ENCODE assay signal across 6 cellular contexts in genomic region chr1:36089393-36090121, GRCh38. TPM values are rescaled to one million over a fixed set of nuclear protein-coding genes. Genes with fewer than 3 reads are reported as not detected.
DNase-seq lines count a peak whose midpoint lies in the region; ATAC-seq, FAIRE-seq and TF ChIP-seq lines count a peak whose summit lies in the region.

No MANE protein-coding gene starts in this region.

- H3K4me3 ChIP-seq in HepG2 (replicated peaks in 1 of 3; ENCODE audit: insufficient read depth in 1 of 3, low read depth in 2 of 3, low read length in 3 of 3) = peak overlapping the region; percentile 69 to 96 (median 83)

- H3K9ac ChIP-seq in HepG2 (ENCODE audit: insufficient read depth, low read depth, low read length) = peak overlapping the region; percentile 81

- 0 out of 2 replicates have a peak, but pooled peaks cover 3% of the 10 kb centered on the region for H4K20me1 ChIP-seq in HepG2 (ENCODE audit: insufficient read depth, low read length)

- peaks cover 13% of the 10 kb centered on the region for H3K4me1 Mint-ChIP-seq in activated CD4-positive, alpha-beta memory T cell treated with anti-CD3 and anti-CD28 coated beads for 36 hours (ENCODE audit: low read depth)

- no peaks in the 10 kb centered on the region; a peak in 1 of 5 replicates for H3K27me3 ChIP-seq in HepG2 (ENCODE audit: control insufficient read depth in 1 of 2, insufficient read depth in 2 of 2, low read length in 2 of 2)

- TF ChIP-seq EP300 in HepG2 (IDR thresholded peaks at IDR 0.05; ENCODE audit: low read depth in 2 of 2, low read length in 2 of 2) (no peak), HepG2 (CRISPR knock-in tag; IDR thresholded peaks at IDR 0.05; ENCODE audit: borderline replicate concordance) (no peak)

- peaks cover 21% of the 10 kb centered on the region for H3K79me2 ChIP-seq in HepG2 (ENCODE audit: insufficient read depth, low read length)

- peaks cover 31 to 37% of the 10 kb centered on the region in 2 experiments for H3K36me3 ChIP-seq in HepG2 (replicated peaks in 1 of 2; ENCODE audit: control insufficient read depth in 1 of 2, insufficient read depth in 2 of 2, low read length in 2 of 2)

- peak overlapping the region; percentile 58 for H3K27ac ChIP-seq in HepG2 (ENCODE audit: extremely low read length, insufficient read depth, low read length)

- peak overlapping the region; percentile 89 for H3K4me3 Mint-ChIP-seq in activated CD4-positive, alpha-beta memory T cell treated with anti-CD3 and anti-CD28 coated beads for 36 hours

- no peaks in the 10 kb centered on the region for H3K9me3 Mint-ChIP-seq in activated CD4-positive, alpha-beta memory T cell treated with anti-CD3 and anti-CD28 coated beads for 36 hours

- H3K4me1 ChIP-seq in HepG2 (ENCODE audit: insufficient read depth, low read length) = peaks cover 23% of the 10 kb centered on the region

- no peaks in the 10 kb centered on the region for H3K9me3 ChIP-seq in HepG2 (ENCODE audit: low read length)

- WGBS in HepG2 (ENCODE audit: low lambda C conversion rate) = 4% methylated on average over 31 of the region's 32 CpGs

- in situ Hi-C loops in HepG2 (cut with HindIII; ENCODE audit: extremely low pct_ligation_motif_present, low pct_unique_long_range_greater_than_20kb) = no loop called here

- POLR2A ChIA-PET in activated CD4-positive, alpha-beta memory T cell treated with anti-CD3 and anti-CD28 coated beads for 36 hours (lab: Charles Lee) = interaction anchor here (1.2 kb wide), 1 partner anchor 158 kb away, joined by 3 read pairs; no protein-coding TSS in a partner anchor
- POLR2A ChIA-PET in HepG2 (lab: Yijun Ruan, JAX) = no interaction called here

- ATAC-seq in HepG2 = peak; percentile 37

- H3K27ac Mint-ChIP-seq in activated CD4-positive, alpha-beta memory T cell treated with anti-CD3 and anti-CD28 coated beads for 36 hours = peak overlapping the region; percentile 82

- DNase-seq in activated CD8-positive, alpha-beta memory T cell treated with anti-CD3 and anti-CD28 coated beads, Interleukin-2, amount 50 U/mL, for 48 hours = peak; percentile 56
- DNase-seq in activated CD8-positive, alpha-beta memory T cell treated with anti-CD3 and anti-CD28 coated beads for 24 hours = no peak
- peak; percentile 29 for DNase-seq in activated CD4-positive, alpha-beta memory T cell treated with anti-CD3 and anti-CD28 coated beads for 36 hours
- DNase-seq in HepG2 (ENCODE audit: low spot score) (no peak), NCI-H2171 (lab: John Stamatoyannopoulos, UW) (no peak), superior temporal gyrus (ENCODE audit: extremely low spot score) (no peak)

- TF ChIP-seq POLR2A in HepG2 (IDR thresholded peaks at IDR 0.05; ENCODE audit: insufficient read depth in 1 of 2, low read depth in 2 of 2, low read length in 2 of 2) = 0 out of 4 replicates have a peak, but pooled peaks of 1 of the 2 experiments have one; percentile 16

- H3K4me2 ChIP-seq in HepG2 (ENCODE audit: low read depth, low read length) = peak overlapping the region; percentile 100

- no peak overlapping the region for H2AFZ ChIP-seq in HepG2 (ENCODE audit: low read length)

- CTCF ChIA-PET in activated CD4-positive, alpha-beta memory T cell treated with anti-CD3 and anti-CD28 coated beads for 36 hours (lab: Charles Lee) = interaction anchor here (0.6 to 0.9 kb wide), 3 partner anchors 62 to 330 kb away, joined by 3 to 4 read pairs (median 3); no protein-coding TSS in a partner anchor
- CTCF ChIA-PET in HepG2 (lab: Yijun Ruan, JAX; ENCODE audit: low intra/inter-chr PET ratio, low total read pairs) = no interaction called here

- FAIRE-seq in HepG2 (lab: Jason Lieb, UNC) = peak; percentile 54

- H3K27me3 Mint-ChIP-seq in activated CD4-positive, alpha-beta memory T cell treated with anti-CD3 and anti-CD28 coated beads for 36 hours = peaks cover 10% of the 10 kb centered on the region

- no peak for TF ChIP-seq RAD21 in HepG2 (CRISPR knock-in tag; IDR thresholded peaks at IDR 0.05)

- intact Hi-C loops in activated CD4-positive, alpha-beta memory T cell treated with anti-CD3 and anti-CD28 coated beads for 36 hours (cut with micrococcal nuclease) = loop anchor here (2.0 kb wide), 2 partner anchors 207 to 281 kb away; partner anchors contain the start of genes AGO1 and AGO4
- intact Hi-C loops in HepG2 (cut with micrococcal nuclease; ENCODE audit: unreplicated experiment) = no loop called here

- H3K36me3 Mint-ChIP-seq in activated CD4-positive, alpha-beta memory T cell treated with anti-CD3 and anti-CD28 coated beads for 36 hours = peaks cover 11% of the 10 kb centered on the region

- no peak for TF ChIP-seq CTCF in HepG2 (CRISPR knock-in tag; IDR thresholded peaks at IDR 0.05)

- BruUV-seq in HepG2 (replicated peaks; lab: Mats Ljungman, UMichigan) = TSS peak; percentile 85

RNA-seq across cellular contexts. Expression of gene ADPRS, which starts 0.9 kb away (rescaled TPM):
- 10 to 100 TPM; 33.3 TPM for total RNA-seq in activated CD4-positive, alpha-beta memory T cell treated with anti-CD3 and anti-CD28 coated beads for 36 hours
- total RNA-seq in HepG2 (2016; rRNA removed; fragmentation: Illumina TruSeq; extraction: Trizol) = 30.6 and 31.7 TPM in 2 replicates
- 3.7 and 4.0 TPM in 2 replicates for total RNA-seq in HepG2 (2016; cell fraction: cytosol; rRNA removed; fragmentation: Illumina TruSeq; extraction: Trizol; ENCODE audit: low read depth)
- total RNA-seq in HepG2 (2016; cell fraction: insoluble cytoplasmic fraction; rRNA removed; fragmentation: Illumina TruSeq; extraction: Trizol) = 28.9 and 29.6 TPM in 2 replicates
- 7.7 and 9.6 TPM in 2 replicates for total RNA-seq in HepG2 (2016; cell fraction: membrane; rRNA removed; fragmentation: Illumina TruSeq; extraction: Trizol)
- total RNA-seq in HepG2 (2016; cell fraction: nucleus; rRNA removed; fragmentation: Illumina TruSeq; extraction: Trizol) = 12.3 and 14.5 TPM in 2 replicates
- polyA plus RNA-seq in HepG2 (2011; rRNA removed) = 36.4 and 36.6 TPM in 2 replicates
- polyA plus RNA-seq in HepG2 (2011; cell fraction: cytosol; rRNA removed) = 34.1 and 41.6 TPM in 2 replicates
- polyA plus RNA-seq in HepG2 (2011; cell fraction: nucleus; rRNA removed) = 22.4 and 24.6 TPM in 2 replicates
- 16.7 and 20.9 TPM in 2 replicates for polyA plus RNA-seq in HepG2 (2012)
- 2.2 and 2.9 TPM in 2 replicates for polyA plus RNA-seq in HepG2 (2016; cell fraction: cytosol; fragmentation: Illumina TruSeq; extraction: Trizol; ENCODE audit: low read depth)
- 27.1 and 29.0 TPM in 2 replicates for polyA plus RNA-seq in HepG2 (2016; cell fraction: insoluble cytoplasmic fraction; fragmentation: Illumina TruSeq; extraction: Trizol; ENCODE audit: low read depth)
- polyA plus RNA-seq in HepG2 (2016; cell fraction: membrane; fragmentation: Illumina TruSeq; extraction: Trizol; ENCODE audit: low read depth) = 5.2 and 5.4 TPM in 2 replicates
- 22.0 and 25.1 TPM in 2 replicates for polyA plus RNA-seq in HepG2 (2016; cell fraction: nucleus; fragmentation: Illumina TruSeq; extraction: Trizol; ENCODE audit: insufficient read depth, low read depth)
- polyA minus RNA-seq in HepG2 (2011; rRNA and poly(A)+ RNA removed; ENCODE audit: low replicate concordance) = 25.4 and 32.0 TPM in 2 replicates
- polyA minus RNA-seq in HepG2 (2011; cell fraction: cytosol; rRNA and poly(A)+ RNA removed) = 11.0 and 12.9 TPM in 2 replicates
- polyA minus RNA-seq in HepG2 (2011; cell fraction: nucleus; rRNA and poly(A)+ RNA removed) = 5.2 and 5.3 TPM in 2 replicates

RNA-seq across cellular contexts. Expression of gene TEKT2, which starts 5.7 kb away (rescaled TPM):
- total RNA-seq in activated CD4-positive, alpha-beta memory T cell treated with anti-CD3 and anti-CD28 coated beads for 36 hours = not detected
- total RNA-seq in HepG2 (2016; rRNA removed; fragmentation: Illumina TruSeq; extraction: Trizol) = 0.31 and 0.35 TPM in 2 replicates
- total RNA-seq in HepG2 (2016; cell fraction: cytosol; rRNA removed; fragmentation: Illumina TruSeq; extraction: Trizol; ENCODE audit: low read depth) = not detected in 2 replicates
- 0.16 and 0.45 TPM in 2 replicates for total RNA-seq in HepG2 (2016; cell fraction: insoluble cytoplasmic fraction; rRNA removed; fragmentation: Illumina TruSeq; extraction: Trizol)
- 0.19 and 0.34 TPM in 2 replicates for total RNA-seq in HepG2 (2016; cell fraction: membrane; rRNA removed; fragmentation: Illumina TruSeq; extraction: Trizol)
- 0.59 TPM in 1 of 2 replicates, not detected in the other for total RNA-seq in HepG2 (2016; cell fraction: nucleus; rRNA removed; fragmentation: Illumina TruSeq; extraction: Trizol)
- polyA plus RNA-seq in HepG2 (2011; rRNA removed) = 0.24 and 0.38 TPM in 2 replicates
- polyA plus RNA-seq in HepG2 (2011; cell fraction: cytosol; rRNA removed) = 0.12 and 0.19 TPM in 2 replicates
- polyA plus RNA-seq in HepG2 (2011; cell fraction: nucleus; rRNA removed) = 0.57 and 1.3 TPM in 2 replicates
- polyA plus RNA-seq in HepG2 (2012) = 0.35 and 0.38 TPM in 2 replicates
- polyA plus RNA-seq in HepG2 (2016; cell fraction: cytosol; fragmentation: Illumina TruSeq; extraction: Trizol; ENCODE audit: low read depth) = 0.07 and 0.11 TPM in 2 replicates
- 0.21 TPM in 2 replicates for polyA plus RNA-seq in HepG2 (2016; cell fraction: insoluble cytoplasmic fraction; fragmentation: Illumina TruSeq; extraction: Trizol; ENCODE audit: low read depth)
- polyA plus RNA-seq in HepG2 (2016; cell fraction: membrane; fragmentation: Illumina TruSeq; extraction: Trizol; ENCODE audit: low read depth) = 0.10 and 0.25 TPM in 2 replicates
- 0.45 and 0.79 TPM in 2 replicates for polyA plus RNA-seq in HepG2 (2016; cell fraction: nucleus; fragmentation: Illumina TruSeq; extraction: Trizol; ENCODE audit: insufficient read depth, low read depth)
- 0.84 TPM in 1 of 2 replicates, not detected in the other for polyA minus RNA-seq in HepG2 (2011; rRNA and poly(A)+ RNA removed; ENCODE audit: low replicate concordance)
- not detected in 2 replicates for polyA minus RNA-seq in HepG2 (2011; cell fraction: cytosol; rRNA and poly(A)+ RNA removed)
- polyA minus RNA-seq in HepG2 (2011; cell fraction: nucleus; rRNA and poly(A)+ RNA removed) = 0.62 and 0.64 TPM in 2 replicates

RNA-seq across cellular contexts. Expression of gene COL8A2, which starts 35.5 kb away (rescaled TPM):
- total RNA-seq in activated CD4-positive, alpha-beta memory T cell treated with anti-CD3 and anti-CD28 coated beads for 36 hours = not detected
- 0.04 and 0.24 TPM in 2 replicates for total RNA-seq in HepG2 (2016; rRNA removed; fragmentation: Illumina TruSeq; extraction: Trizol)
- not detected in 2 replicates for total RNA-seq in HepG2 (2016; cell fraction: cytosol; rRNA removed; fragmentation: Illumina TruSeq; extraction: Trizol; ENCODE audit: low read depth)
- 0.04 and 0.09 TPM in 2 replicates for total RNA-seq in HepG2 (2016; cell fraction: insoluble cytoplasmic fraction; rRNA removed; fragmentation: Illumina TruSeq; extraction: Trizol)
- 0.06 TPM in 1 of 2 replicates, not detected in the other for total RNA-seq in HepG2 (2016; cell fraction: membrane; rRNA removed; fragmentation: Illumina TruSeq; extraction: Trizol)
- total RNA-seq in HepG2 (2016; cell fraction: nucleus; rRNA removed; fragmentation: Illumina TruSeq; extraction: Trizol) = 0.19 and 0.34 TPM in 2 replicates
- polyA plus RNA-seq in HepG2 (2011; rRNA removed) = 0.13 and 0.24 TPM in 2 replicates
- polyA plus RNA-seq in HepG2 (2011; cell fraction: cytosol; rRNA removed) = 0.21 and 0.22 TPM in 2 replicates
- polyA plus RNA-seq in HepG2 (2011; cell fraction: nucleus; rRNA removed) = 0.52 and 0.53 TPM in 2 replicates
- 0.13 and 0.17 TPM in 2 replicates for polyA plus RNA-seq in HepG2 (2012)
- not detected in 2 replicates for polyA plus RNA-seq in HepG2 (2016; cell fraction: cytosol; fragmentation: Illumina TruSeq; extraction: Trizol; ENCODE audit: low read depth)
- 0.10 TPM in 1 of 2 replicates, not detected in the other for polyA plus RNA-seq in HepG2 (2016; cell fraction: insoluble cytoplasmic fraction; fragmentation: Illumina TruSeq; extraction: Trizol; ENCODE audit: low read depth)
- polyA plus RNA-seq in HepG2 (2016; cell fraction: membrane; fragmentation: Illumina TruSeq; extraction: Trizol; ENCODE audit: low read depth) = 0.03 TPM in 1 of 2 replicates, not detected in the other
- 0.20 TPM in 1 of 2 replicates, not detected in the other for polyA plus RNA-seq in HepG2 (2016; cell fraction: nucleus; fragmentation: Illumina TruSeq; extraction: Trizol; ENCODE audit: insufficient read depth, low read depth)
- polyA minus RNA-seq in HepG2 (2011; rRNA and poly(A)+ RNA removed; ENCODE audit: low replicate concordance) = 0.07 and 0.52 TPM in 2 replicates
- 0.20 and 0.26 TPM in 2 replicates for polyA minus RNA-seq in HepG2 (2011; cell fraction: cytosol; rRNA and poly(A)+ RNA removed)
- polyA minus RNA-seq in HepG2 (2011; cell fraction: nucleus; rRNA and poly(A)+ RNA removed) = 0.50 and 0.52 TPM in 2 replicates

RNA-seq across cellular contexts. Expression of gene TRAPPC3, which starts 59.7 kb away (rescaled TPM):
- total RNA-seq in activated CD4-positive, alpha-beta memory T cell treated with anti-CD3 and anti-CD28 coated beads for 36 hours = 10 to 100 TPM; 56.7 to 56.8 TPM
- total RNA-seq in HepG2 (2016; rRNA removed; fragmentation: Illumina TruSeq; extraction: Trizol) = 62.4 and 66.7 TPM in 2 replicates
- 33.8 and 35.1 TPM in 2 replicates for total RNA-seq in HepG2 (2016; cell fraction: cytosol; rRNA removed; fragmentation: Illumina TruSeq; extraction: Trizol; ENCODE audit: low read depth)
- 67.4 and 70.9 TPM in 2 replicates for total RNA-seq in HepG2 (2016; cell fraction: insoluble cytoplasmic fraction; rRNA removed; fragmentation: Illumina TruSeq; extraction: Trizol)
- 51.3 and 59.4 TPM in 2 replicates for total RNA-seq in HepG2 (2016; cell fraction: membrane; rRNA removed; fragmentation: Illumina TruSeq; extraction: Trizol)
- 32.1 and 40.4 TPM in 2 replicates for total RNA-seq in HepG2 (2016; cell fraction: nucleus; rRNA removed; fragmentation: Illumina TruSeq; extraction: Trizol)
- 48.0 and 53.7 TPM in 2 replicates for polyA plus RNA-seq in HepG2 (2011; rRNA removed)
- polyA plus RNA-seq in HepG2 (2011; cell fraction: cytosol; rRNA removed) = 54.6 and 63.8 TPM in 2 replicates
- polyA plus RNA-seq in HepG2 (2011; cell fraction: nucleus; rRNA removed) = 23.5 and 23.9 TPM in 2 replicates
- 39.6 and 48.9 TPM in 2 replicates for polyA plus RNA-seq in HepG2 (2012)
- 32.8 and 40.4 TPM in 2 replicates for polyA plus RNA-seq in HepG2 (2016; cell fraction: cytosol; fragmentation: Illumina TruSeq; extraction: Trizol; ENCODE audit: low read depth)
- polyA plus RNA-seq in HepG2 (2016; cell fraction: insoluble cytoplasmic fraction; fragmentation: Illumina TruSeq; extraction: Trizol; ENCODE audit: low read depth) = 70.8 and 86.6 TPM in 2 replicates
- polyA plus RNA-seq in HepG2 (2016; cell fraction: membrane; fragmentation: Illumina TruSeq; extraction: Trizol; ENCODE audit: low read depth) = 45.9 and 53.3 TPM in 2 replicates
- polyA plus RNA-seq in HepG2 (2016; cell fraction: nucleus; fragmentation: Illumina TruSeq; extraction: Trizol; ENCODE audit: insufficient read depth, low read depth) = 58.4 and 69.5 TPM in 2 replicates
- 12.2 and 41.8 TPM in 2 replicates for polyA minus RNA-seq in HepG2 (2011; rRNA and poly(A)+ RNA removed; ENCODE audit: low replicate concordance)
- polyA minus RNA-seq in HepG2 (2011; cell fraction: cytosol; rRNA and poly(A)+ RNA removed) = 16.1 and 26.3 TPM in 2 replicates
- polyA minus RNA-seq in HepG2 (2011; cell fraction: nucleus; rRNA and poly(A)+ RNA removed) = 10.3 and 14.2 TPM in 2 replicates

Comparison
In these comparisons a context has a peak if more than half of its experiments do, and no peak if none do; other contexts are left out.
1. DNase-seq: peak in activated CD8-positive, alpha-beta memory T cell treated with anti-CD3 and anti-CD28 coated beads, Interleukin-2, amount 50 U/mL, for 48 hours (single experiment) and activated CD4-positive, alpha-beta memory T cell treated with anti-CD3 and anti-CD28 coated beads for 36 hours (single experiment); none in activated CD8-positive, alpha-beta memory T cell treated with anti-CD3 and anti-CD28 coated beads for 24 hours (single experiment), HepG2 (single experiment), NCI-H2171 (single experiment) and superior temporal gyrus (single experiment).